In genomic region chr16:83813818-83814653, GRCh38 we compare ENCODE assay signal across 9 cellular contexts. TPM values are rescaled to one million over a fixed set of nuclear protein-coding genes. Genes with fewer than 3 reads are reported as not detected.
A peak's percentile ranks its signal among the peaks of the same experiment; 100 is the strongest.
DNase-seq lines count a peak whose midpoint lies in the region; ATAC-seq and TF ChIP-seq lines count a peak whose summit lies in the region.
"Had no signal": no experiment of that assay in that cellular context is flagged by ENCODE, and none has a peak within 500 bp of the region (broad histone marks: within the 10 kb centered on the region; RNA-seq: fewer than 3 reads in every experiment).

No MANE protein-coding gene starts in this region.

- peaks cover 4 to 9% of the 10 kb centered on the region in 2 donors for H3K4me1 ChIP-seq in lung (ENCODE audit: control insufficient read depth in 2 of 2, insufficient read depth in 2 of 2, low read length in 2 of 2)
- H3K4me1 ChIP-seq in aorta (ENCODE audit: control insufficient read depth in 1 of 2, insufficient read depth in 2 of 2, low read length in 2 of 2), result peaks cover 0 to 2% of the 10 kb centered on the region in 2 donors

- H3K9me3 ChIP-seq in lung (ENCODE audit: control insufficient read depth in 2 of 2, insufficient read depth in 1 of 2, low read length in 1 of 2) (no peaks in the 10 kb centered on the region), aorta (ENCODE audit: control insufficient read depth, low read length) (no peaks in the 10 kb centered on the region)

- H3K4me1 Mint-ChIP-seq in activated CD4-positive, alpha-beta T cell treated with anti-CD3 and anti-CD28 coated beads, Interleukin-2, amount 10 ng/mL, durations not matched to agents 7 days and 5 days, result peaks cover 22% of the 10 kb centered on the region

- DNase-seq in KBM-7 (peak; percentile 28), astrocyte of the cerebellum (ENCODE audit: low read depth) (peak; percentile 63), lung (ENCODE audit: low spot score) (no peak), aorta (no peak), HK-2 (ENCODE audit: unreplicated experiment) (no peak)
- no peak for DNase-seq in activated T-cell treated with anti-CD3 and anti-CD28 coated beads, Interleukin-2, amount 50 U/mL, for 1 hour
- no peak for DNase-seq in activated CD4-positive, alpha-beta T cell treated with anti-CD3 and anti-CD28 coated beads, Interleukin-2, amount 10 ng/mL, durations not matched to agents 7 days and 5 days

- H3K27ac ChIP-seq in lung (ENCODE audit: low read depth in 1 of 2, low read length in 1 of 2) (peak overlapping the region in 1 of 2 donors; percentile 87), aorta (ENCODE audit: low read depth in 1 of 2, low read length in 2 of 2) (peak overlapping the region in 1 of 2 donors; percentile 7)

- 52 to 73% methylated on average over 13 of the region's 13 CpGs for WGBS in lung, 2 donors
- WGBS in aorta, 2 donors, result 28 to 32% methylated on average over 13 of the region's 13 CpGs

- peaks cover 30% of the 10 kb centered on the region for H3K36me3 Mint-ChIP-seq in activated CD4-positive, alpha-beta T cell treated with anti-CD3 and anti-CD28 coated beads, Interleukin-2, amount 10 ng/mL, durations not matched to agents 7 days and 5 days (ENCODE audit: low read depth)

- H3K27me3 ChIP-seq in lung (ENCODE audit: control insufficient read depth, insufficient read depth) (no peaks in the 10 kb centered on the region), aorta (ENCODE audit: control insufficient read depth in 1 of 2, insufficient read depth in 2 of 2, low read length in 1 of 2) (no peaks in the 10 kb centered on the region)

- H3K36me3 ChIP-seq in lung (ENCODE audit: control insufficient read depth in 2 of 2, insufficient read depth in 2 of 2, low read length in 2 of 2) (peaks cover 0 to 1% of the 10 kb centered on the region in 2 donors), aorta (ENCODE audit: control insufficient read depth in 1 of 2, insufficient read depth in 2 of 2, low read length in 1 of 2) (no peaks in the 10 kb centered on the region)

- TF ChIP-seq CTCF in astrocyte of the cerebellum (IDR thresholded peaks at IDR 0.05; ENCODE audit: low read depth, low read length, missing control alignments), result no peak
- TF ChIP-seq CTCF in lung (IDR thresholded peaks at IDR 0.05; ENCODE audit: control extremely low read depth, extremely low read depth), result no peak

- H3K27me3 Mint-ChIP-seq in activated CD4-positive, alpha-beta T cell treated with anti-CD3 and anti-CD28 coated beads, Interleukin-2, amount 10 ng/mL, durations not matched to agents 7 days and 5 days, result no peaks in the 10 kb centered on the region

- no peak overlapping the region for H3K4me3 ChIP-seq in astrocyte of the cerebellum (ENCODE audit: low read depth, low read length)
- H3K4me3 ChIP-seq in lung, result no peak overlapping the region
- no peak overlapping the region for H3K4me3 ChIP-seq in aorta (ENCODE audit: low read length in 2 of 2)

- CTCF ChIA-PET in activated CD4-positive, alpha-beta T cell treated with anti-CD3 and anti-CD28 coated beads, Interleukin-2, amount 10 ng/mL, durations not matched to agents 7 days and 5 days (lab: Charles Lee), result interaction anchor here (0.9 to 1.3 kb wide), 2 partner anchors 10 to 12 kb away, joined by 3 read pairs; no protein-coding TSS in a partner anchor

- intact Hi-C loops in aorta (cut with DNase I), result no loop called here

- no peak overlapping the region for H3K27ac Mint-ChIP-seq in activated CD4-positive, alpha-beta T cell treated with anti-CD3 and anti-CD28 coated beads, Interleukin-2, amount 10 ng/mL, durations not matched to agents 7 days and 5 days

- ATAC-seq in GM18867 (IDR thresholded peaks at IDR 0.05; ENCODE audit: unreplicated experiment) (peak; percentile 90), lung (ENCODE audit: insufficient read depth, low FRiP score) (peak; percentile 55), aorta (ENCODE audit: low FRiP score) (no peak)

- no peak overlapping the region for H3K4me3 Mint-ChIP-seq in activated CD4-positive, alpha-beta T cell treated with anti-CD3 and anti-CD28 coated beads, Interleukin-2, amount 10 ng/mL, durations not matched to agents 7 days and 5 days
- H3K4me3 Mint-ChIP-seq: neural crest cell had no signal

- POLR2A ChIA-PET in activated CD4-positive, alpha-beta T cell treated with anti-CD3 and anti-CD28 coated beads, Interleukin-2, amount 10 ng/mL, durations not matched to agents 7 days and 5 days (lab: Charles Lee), result no interaction called here

- no peaks in the 10 kb centered on the region for H3K9me3 Mint-ChIP-seq in activated CD4-positive, alpha-beta T cell treated with anti-CD3 and anti-CD28 coated beads, Interleukin-2, amount 10 ng/mL, durations not matched to agents 7 days and 5 days
- H3K9me3 Mint-ChIP-seq: neural crest cell had no signal

- in situ Hi-C loops in KBM-7 (cut with MboI; ENCODE audit: low pct_unique_long_range_greater_than_20kb, low sequenced_read_pairs), result no loop called here
- in situ Hi-C loops in astrocyte of the cerebellum (cut with HindIII; ENCODE audit: low sequenced_read_pairs), result no loop called here

RNA-seq across cellular contexts. Expression of gene HSBP1, which starts 6.3 kb away (rescaled TPM):
- 100 to 1,000 TPM; 102 to 109 TPM for total RNA-seq in lung
- 10 to 100 TPM; 50.5 to 88.9 TPM for polyA plus RNA-seq in lung
- total RNA-seq in aorta, result 10 to 100 TPM; 71.0 to 74.3 TPM
- 10 to 100 TPM; 24.0 to 27.2 TPM for polyA plus RNA-seq in aorta
- 10 to 100 TPM; 60.9 to 61.1 TPM for total RNA-seq in activated CD4-positive, alpha-beta T cell treated with anti-CD3 and anti-CD28 coated beads, Interleukin-2, amount 10 ng/mL, durations not matched to agents 7 days and 5 days

Comparison
In these comparisons a context has a peak if more than half of its experiments do, and no peak if none do; other contexts are left out.
1. DNase-seq: peak in KBM-7 (single experiment) and astrocyte of the cerebellum (single experiment); none in lung (single experiment), activated T-cell treated with anti-CD3 and anti-CD28 coated beads, Interleukin-2, amount 50 U/mL, for 1 hour (single experiment), aorta (0 of 2), HK-2 (single experiment) and activated CD4-positive, alpha-beta T cell treated with anti-CD3 and anti-CD28 coated beads, Interleukin-2, amount 10 ng/mL, durations not matched to agents 7 days and 5 days (single experiment).